ENCODE assay signal across 9 cellular contexts in genomic region chr5:148791334-148791667, GRCh38. TPM values are rescaled to one million over a fixed set of nuclear protein-coding genes. Genes with fewer than 3 reads are reported as not detected.
DNase-seq lines count a peak whose midpoint lies in the region; ATAC-seq lines count a peak whose summit lies in the region.
"Had no signal": no experiment of that assay in that cellular context is flagged by ENCODE, and none has a peak within 500 bp of the region (broad histone marks: within the 10 kb centered on the region; RNA-seq: fewer than 3 reads in every experiment).

No MANE protein-coding gene starts in this region.

- H3K27ac Mint-ChIP-seq in activated naive CD8-positive, alpha-beta T cell treated with anti-CD3 and anti-CD28 coated beads, Interleukin-2, amount 10 ng/mL, durations not matched to agents 7 days and 5 days: no peak overlapping the region

- H3K27me3 Mint-ChIP-seq in activated naive CD8-positive, alpha-beta T cell treated with anti-CD3 and anti-CD28 coated beads, Interleukin-2, amount 10 ng/mL, durations not matched to agents 7 days and 5 days: peaks cover 15% of the 10 kb centered on the region

- no peak overlapping the region for H3K4me3 Mint-ChIP-seq in activated naive CD8-positive, alpha-beta T cell treated with anti-CD3 and anti-CD28 coated beads, Interleukin-2, amount 10 ng/mL, durations not matched to agents 7 days and 5 days

- ATAC-seq in GM19438 (IDR thresholded peaks at IDR 0.05; ENCODE audit: low read depth, unreplicated experiment) (peak; percentile 86), HG03159 (IDR thresholded peaks at IDR 0.05; ENCODE audit: unreplicated experiment) (peak; percentile 98)
- ATAC-seq in activated naive CD8-positive, alpha-beta T cell treated with anti-CD3 and anti-CD28 coated beads, Interleukin-2, amount 10 ng/mL, durations not matched to agents 7 days and 5 days (ENCODE audit: low read depth): peak; percentile 67

- H3K9me3 Mint-ChIP-seq in activated naive CD8-positive, alpha-beta T cell treated with anti-CD3 and anti-CD28 coated beads, Interleukin-2, amount 10 ng/mL, durations not matched to agents 7 days and 5 days: no peaks in the 10 kb centered on the region

- H3K36me3 Mint-ChIP-seq in activated naive CD8-positive, alpha-beta T cell treated with anti-CD3 and anti-CD28 coated beads, Interleukin-2, amount 10 ng/mL, durations not matched to agents 7 days and 5 days: peaks cover 3% of the 10 kb centered on the region

- POLR2A ChIA-PET in activated naive CD8-positive, alpha-beta T cell treated with anti-CD3 and anti-CD28 coated beads, Interleukin-2, amount 10 ng/mL, durations not matched to agents 7 days and 5 days (lab: Charles Lee): no interaction called here

- H3K4me1 Mint-ChIP-seq in activated naive CD8-positive, alpha-beta T cell treated with anti-CD3 and anti-CD28 coated beads, Interleukin-2, amount 10 ng/mL, durations not matched to agents 7 days and 5 days: peaks cover 15% of the 10 kb centered on the region

- DNase-seq in EL (peak; percentile 47), NCI-H1048 (lab: John Stamatoyannopoulos, UW) (no peak), occipital lobe (lab: John Stamatoyannopoulos, UW) (no peak), H4 (ENCODE audit: low spot score) (no peak), SKM-1 treated with dmso at 0.1 percent for 144 hours (lab: John Stamatoyannopoulos, UW; ENCODE audit: unreplicated experiment) (no peak)
- DNase-seq in activated naive CD8-positive, alpha-beta T cell treated with anti-CD3 and anti-CD28 coated beads, Interleukin-2, amount 10 ng/mL, durations not matched to agents 7 days and 5 days: no peak
- DNase-seq: T-helper 9 cell had no signal

RNA-seq across cellular contexts. Expression of gene ADRB2, which starts 35.1 kb away (rescaled TPM):
- total RNA-seq in activated naive CD8-positive, alpha-beta T cell treated with anti-CD3 and anti-CD28 coated beads, Interleukin-2, amount 10 ng/mL, durations not matched to agents 7 days and 5 days: 1 to 10 TPM; 5.3 to 6.3 TPM
- total RNA-seq in occipital lobe: 1.6 TPM
- 0.37 and 1.2 TPM in 2 replicates for total RNA-seq in H4 (2014; rRNA removed; shearing (Covaris generic))
